Comparison of ENCODE assay signal across 8 cellular contexts in genomic region chr20:63273180-63273579, GRCh38. TPM values are rescaled to one million over a fixed set of nuclear protein-coding genes. Genes with fewer than 3 reads are reported as not detected.
DNase-seq lines count a peak whose midpoint lies in the region; TF ChIP-seq lines count a peak whose summit lies in the region.

No MANE protein-coding gene starts in this region.

- H3K4me3 ChIP-seq in GM06990 (replicated peaks; ENCODE audit: low read depth, low read length) (peak overlapping the region; percentile 96), PC-9 (peak overlapping the region; percentile 91), esophagus muscularis mucosa (peak overlapping the region; percentile 79 to 100 (median 90))

- intact Hi-C loops in PC-9 (cut with micrococcal nuclease; ENCODE audit: unreplicated experiment) (no loop called here), esophagus muscularis mucosa (cut with DNase I) (loop anchor here (2.0 kb wide), 1 partner anchor 58 kb away; no protein-coding TSS in a partner anchor), posterior vena cava (cut with DNase I) (no loop called here)

- no peaks in the 10 kb centered on the region for H3K9me3 Mint-ChIP-seq in progenitor cell of endocrine pancreas (ENCODE audit: low read depth)

- TF ChIP-seq EP300 in esophagus muscularis mucosa (IDR thresholded peaks at IDR 0.05): no peak

- peak overlapping the region; percentile 56; the same call in 1 of the 2 replicates for H2AFZ ChIP-seq in PC-9

- H3K79me2 ChIP-seq in PC-9 (ENCODE audit: low read depth): peaks cover 49% of the 10 kb centered on the region

- H3K27ac Mint-ChIP-seq in progenitor cell of endocrine pancreas: peak overlapping the region; percentile 84

- peak overlapping the region; percentile 99 for H3K4me2 ChIP-seq in PC-9

- H3K27me3 ChIP-seq in GM06990 (replicated peaks; ENCODE audit: control insufficient read depth, insufficient read depth, low read length) (no peaks in the 10 kb centered on the region), PC-9 (ENCODE audit: insufficient read depth, low read depth) (no peaks in the 10 kb centered on the region), esophagus muscularis mucosa (no peaks in the 10 kb centered on the region)

- H3K9me2 ChIP-seq in PC-9 (ENCODE audit: insufficient read depth): no peaks in the 10 kb centered on the region

- H3K36me3 Mint-ChIP-seq in progenitor cell of endocrine pancreas (ENCODE audit: insufficient read depth): no peaks in the 10 kb centered on the region

- DNase-seq in GM06990 (ENCODE audit: extremely low read depth, insufficient read length): no peak
- DNase-seq in PC-9: no peak
- DNase-seq in esophagus muscularis mucosa (ENCODE audit: extremely low spot score): no peak
- no peak for DNase-seq in progenitor cell of endocrine pancreas (ENCODE audit: low spot score, unreplicated experiment)
- DNase-seq in posterior vena cava (ENCODE audit: low spot score): no peak
- DNase-seq in inferior parietal cortex (ENCODE audit: extremely low spot score): no peak
- no peak for DNase-seq in COLO829 (ENCODE audit: low spot score)
- DNase-seq in GF-D8 (lab: John Stamatoyannopoulos, UW): no peak

- POLR2A ChIA-PET in PC-9 (lab: Charles Lee; ENCODE audit: unreplicated experiment): interaction anchor here (0.5 to 0.8 kb wide), 3 partner anchors 36 to 707 kb away, joined by 16 to 23 read pairs (median 19); no protein-coding TSS in a partner anchor

- H3K36me3 ChIP-seq in GM06990 (ENCODE audit: control insufficient read depth, insufficient read depth, low read length) (peaks cover 11% of the 10 kb centered on the region), PC-9 (ENCODE audit: low read depth) (peaks cover 19% of the 10 kb centered on the region; the same call in 1 of the 2 replicates), esophagus muscularis mucosa (peaks cover 23 to 30% (median 27%) of the 10 kb centered on the region in 4 donors)

- no peaks in the 10 kb centered on the region for H3K27me3 Mint-ChIP-seq in progenitor cell of endocrine pancreas

- TF ChIP-seq CTCF in GM06990 (IDR thresholded peaks at IDR 0.05; ENCODE audit: insufficient read depth, low read length, poor library complexity, severe bottlenecking) (no peak), PC-9 (conservative IDR thresholded peaks at IDR 0.05) (no peak), esophagus muscularis mucosa (IDR thresholded peaks at IDR 0.05) (no peak), progenitor cell of endocrine pancreas (IDR thresholded peaks at IDR 0.05; ENCODE audit: unreplicated experiment) (no peak)

- peak overlapping the region; percentile 86 for H3K4me3 Mint-ChIP-seq in progenitor cell of endocrine pancreas (ENCODE audit: low read depth)

- H3K27ac ChIP-seq in PC-9 (peak overlapping the region; percentile 10; the same call in 1 of the 2 replicates), esophagus muscularis mucosa (replicated peaks in 1 of 4) (peak overlapping the region; percentile 69 to 84 (median 77))

- H3F3A ChIP-seq in PC-9 (ENCODE audit: insufficient read depth, low read depth): no peaks in the 10 kb centered on the region; the same call in 1 of the 2 replicates

- under 1% methylated on average over 6 of the region's 21 CpGs for WGBS in esophagus muscularis mucosa

- H3K4me1 ChIP-seq in PC-9 (replicated peaks; ENCODE audit: insufficient read depth) (peaks cover 18% of the 10 kb centered on the region), esophagus muscularis mucosa (peaks cover 21 to 42% (median 31%) of the 10 kb centered on the region in 4 donors)

- no peak for TF ChIP-seq POLR2A in esophagus muscularis mucosa (IDR thresholded peaks at IDR 0.05; ENCODE audit: low read depth)

- CTCF ChIA-PET in PC-9 (lab: Charles Lee): interaction anchor here (0.6 to 1.9 kb wide), 2 partner anchors 50 to 75 kb away, joined by 4 to 13 read pairs; no protein-coding TSS in a partner anchor

- H3K4me1 Mint-ChIP-seq in progenitor cell of endocrine pancreas (ENCODE audit: low read depth): peaks cover 13% of the 10 kb centered on the region

- H3K9me3 ChIP-seq in PC-9 (ENCODE audit: insufficient read depth, low read depth) (no peaks in the 10 kb centered on the region), esophagus muscularis mucosa (no peaks in the 10 kb centered on the region)

- no TSS peak for BruUV-seq in PC-9 (replicated peaks; lab: Mats Ljungman, UMichigan)

- H4K20me1 ChIP-seq in PC-9 (ENCODE audit: insufficient read depth): peaks cover 48% of the 10 kb centered on the region

RNA-seq across cellular contexts. Expression of gene ARFGAP1, which starts 0.6 kb away (rescaled TPM):
- total RNA-seq in PC-9 (2021) (89.0 and 101 TPM in 2 replicates), esophagus muscularis mucosa (10 to 100 TPM; 35.8 to 50.9 (median 39.5) TPM), progenitor cell of endocrine pancreas (119 and 130 TPM in 2 replicates), posterior vena cava (10 to 100 TPM; 58.6 to 62.6 TPM)

RNA-seq across cellular contexts. Expression of gene NKAIN4, which starts 18.9 kb away (rescaled TPM):
- total RNA-seq in PC-9 (2021) (not detected in 2 replicates), esophagus muscularis mucosa (under 1 TPM in 2 of 4 donors, not detected in 2; 0.17 to 0.45 TPM), progenitor cell of endocrine pancreas (0.60 and 0.73 TPM in 2 replicates), posterior vena cava (not detected)

RNA-seq across cellular contexts. Expression of gene COL20A1, which starts 19.8 kb away (rescaled TPM):
- total RNA-seq in PC-9 (2021): 0.15 TPM in 1 of 2 replicates, not detected in the other
- under 1 TPM in 1 of 4 donors, not detected in 3; 0.32 TPM for total RNA-seq in esophagus muscularis mucosa
- 0.24 and 0.47 TPM in 2 replicates for total RNA-seq in progenitor cell of endocrine pancreas
- under 1 TPM in 1 of 2 donors, not detected in 1; 0.14 TPM for total RNA-seq in posterior vena cava

RNA-seq across cellular contexts. Expression of gene BIRC7, which starts 37.5 kb away (rescaled TPM):
- 0.58 TPM in 1 of 2 replicates, not detected in the other for total RNA-seq in PC-9 (2021)
- not detected for total RNA-seq in esophagus muscularis mucosa
- total RNA-seq in progenitor cell of endocrine pancreas: not detected in 2 replicates
- total RNA-seq in posterior vena cava: not detected

RNA-seq across cellular contexts. Expression of gene YTHDF1, which starts 57.2 kb away (rescaled TPM):
- total RNA-seq in PC-9 (2021): 34.5 and 42.6 TPM in 2 replicates
- 10 to 100 TPM; 17.9 to 32.1 (median 29.7) TPM for total RNA-seq in esophagus muscularis mucosa
- total RNA-seq in progenitor cell of endocrine pancreas: 51.2 and 53.8 TPM in 2 replicates
- 10 to 100 TPM; 25.2 to 25.7 TPM for total RNA-seq in posterior vena cava
